17 cellular contexts compared by ENCODE assay signal in genomic region chr15:28992340-28992864, GRCh38.
DNase-seq lines count a peak whose midpoint lies in the region; ATAC-seq and TF ChIP-seq lines count a peak whose summit lies in the region.
"Had no signal": no experiment of that assay in that cellular context is flagged by ENCODE, and none has a peak within 500 bp of the region (broad histone marks: within the 10 kb centered on the region; RNA-seq: fewer than 3 reads in every experiment).

No MANE protein-coding gene starts in this region.

- H3K14ac ChIP-seq in trophoblast cell (ENCODE audit: low read length), result no peak overlapping the region

- TF ChIP-seq EP300 in gastroesophageal sphincter (IDR thresholded peaks at IDR 0.05), result no peak

- H3K9me3 Mint-ChIP-seq in activated naive CD4-positive, alpha-beta T cell treated with anti-CD3 and anti-CD28 coated beads, Interleukin-2, amount 50 U/mL, for 24 hours, result no peaks in the 10 kb centered on the region
- peaks cover 0 to under 1% (median 0%) of the 10 kb centered on the region in 3 donors for H3K9me3 Mint-ChIP-seq in T-cell

- H3K27ac ChIP-seq in gastroesophageal sphincter, result peak overlapping the region in 3 of 4 donors; percentile 62 to 83 (median 73)
- H3K27ac ChIP-seq in trophoblast cell (ENCODE audit: low read depth, low read length), result no peak overlapping the region
- H3K27ac ChIP-seq: gastrocnemius medialis, pancreas, uterus had no signal

- H3K4me3 Mint-ChIP-seq in activated naive CD4-positive, alpha-beta T cell treated with anti-CD3 and anti-CD28 coated beads, Interleukin-2, amount 50 U/mL, for 24 hours, result no peak overlapping the region
- no peak overlapping the region for H3K4me3 Mint-ChIP-seq in T-cell
- H3K4me3 Mint-ChIP-seq: activated naive CD8-positive, alpha-beta T cell had no signal

- H4K91ac ChIP-seq in trophoblast cell (ENCODE audit: low read depth, low read length), result peak overlapping the region; percentile 61

- POLR2A ChIA-PET in T-cell (lab: Charles Lee), result no interaction called here

- no peak overlapping the region for H3K4ac ChIP-seq in trophoblast cell (ENCODE audit: low read depth, low read length)

- H3K18ac ChIP-seq in trophoblast cell (ENCODE audit: low read length), result no peak overlapping the region

- H3K4me2 ChIP-seq in trophoblast cell (ENCODE audit: low read length), result no peak overlapping the region

- H3K4me1 Mint-ChIP-seq in activated naive CD4-positive, alpha-beta T cell treated with anti-CD3 and anti-CD28 coated beads, Interleukin-2, amount 50 U/mL, for 24 hours, result peaks cover 61% of the 10 kb centered on the region
- peaks cover 31 to 71% (median 62%) of the 10 kb centered on the region in 3 donors for H3K4me1 Mint-ChIP-seq in T-cell

- CTCF ChIA-PET in T-cell (lab: Charles Lee), result no interaction called here

- H3K79me1 ChIP-seq in trophoblast cell (ENCODE audit: low read length), result peaks cover 2% of the 10 kb centered on the region

- DNase-seq in activated naive CD4-positive, alpha-beta T cell treated with Interleukin-2 at 50 U/mL for 16 hours, result no peak
- no peak for DNase-seq in T-cell
- DNase-seq in trophoblast cell, result no peak
- DNase-seq in mesenteric fat pad (ENCODE audit: low spot score), result no peak
- DNase-seq in G401 (ENCODE audit: low spot score), result no peak
- DNase-seq: activated CD4-positive, alpha-beta T cell treated with anti-CD3 and anti-CD28 coated beads, Interleukin-2, amount 50 U/mL, for 4 hours; gastrocnemius medialis; NCI-H1105; NCI-H2081; NCI-H510A; pancreas; stimulated activated CD4-positive, alpha-beta T cell treated with anti-CD3 and anti-CD28 coated beads, Interleukin-2, amount 100 ng/mL, for 24 hours; uterus had no signal

- no peak overlapping the region for H2AK5ac ChIP-seq in trophoblast cell (ENCODE audit: low read length)

- no peaks in the 10 kb centered on the region for H3K36me3 ChIP-seq in gastroesophageal sphincter
- no peaks in the 10 kb centered on the region for H3K36me3 ChIP-seq in trophoblast cell (ENCODE audit: control insufficient read depth in 1 of 2, insufficient read depth in 2 of 2, low read length in 2 of 2)
- H3K36me3 ChIP-seq: gastrocnemius medialis, pancreas, uterus had no signal

- H3K4me3 ChIP-seq in gastroesophageal sphincter (no peak overlapping the region), trophoblast cell (ENCODE audit: low read depth, low read length) (no peak overlapping the region)
- H3K4me3 ChIP-seq: gastrocnemius medialis, pancreas, uterus had no signal

- H2AFZ ChIP-seq in trophoblast cell (ENCODE audit: insufficient read depth, low read length, poor library complexity), result no peak overlapping the region

- ATAC-seq in T-cell (replicated peaks in 1 of 4) (no peak), gastroesophageal sphincter (no peak), HG02885 (IDR thresholded peaks at IDR 0.05; ENCODE audit: poor library complexity, unreplicated experiment) (no peak)
- ATAC-seq: gastrocnemius medialis, pancreas had no signal

- no peak for TF ChIP-seq POLR2A in gastroesophageal sphincter (IDR thresholded peaks at IDR 0.05)

- H3K9me3 ChIP-seq in gastroesophageal sphincter (no peaks in the 10 kb centered on the region), trophoblast cell (ENCODE audit: insufficient read depth, low read depth, low read length) (no peaks in the 10 kb centered on the region)
- H3K9me3 ChIP-seq: gastrocnemius medialis, pancreas, uterus had no signal

- peaks cover 6% of the 10 kb centered on the region for H3K36me3 Mint-ChIP-seq in activated naive CD4-positive, alpha-beta T cell treated with anti-CD3 and anti-CD28 coated beads, Interleukin-2, amount 50 U/mL, for 24 hours
- H3K36me3 Mint-ChIP-seq in T-cell, result peaks cover 15% of the 10 kb centered on the region

- no peak overlapping the region for H3K9ac ChIP-seq in trophoblast cell (ENCODE audit: low read length)

- H3K27me3 ChIP-seq in gastroesophageal sphincter (no peaks in the 10 kb centered on the region), trophoblast cell (ENCODE audit: insufficient read depth, low read length) (no peaks in the 10 kb centered on the region)
- H3K27me3 ChIP-seq: gastrocnemius medialis, pancreas, uterus had no signal

- no peaks in the 10 kb centered on the region for H3K27me3 Mint-ChIP-seq in activated naive CD4-positive, alpha-beta T cell treated with anti-CD3 and anti-CD28 coated beads, Interleukin-2, amount 50 U/mL, for 24 hours
- no peaks in the 10 kb centered on the region for H3K27me3 Mint-ChIP-seq in T-cell
- H3K27me3 Mint-ChIP-seq: activated naive CD8-positive, alpha-beta T cell had no signal

- no peak overlapping the region for H2BK120ac ChIP-seq in trophoblast cell (ENCODE audit: insufficient read depth, low read length, poor library complexity)

- H4K8ac ChIP-seq in trophoblast cell (ENCODE audit: low read depth, low read length), result no peak overlapping the region

- no peak overlapping the region for H2BK5ac ChIP-seq in trophoblast cell (ENCODE audit: low read depth, low read length, poor library complexity)

- in situ Hi-C loops in G401 (cut with HindIII; ENCODE audit: low sequenced_read_pairs), result no loop called here

- H4K12ac ChIP-seq in trophoblast cell (ENCODE audit: low read depth, low read length), result no peak overlapping the region

- no peaks in the 10 kb centered on the region for H3K79me2 ChIP-seq in trophoblast cell (ENCODE audit: control insufficient read depth, insufficient read depth, low read length, poor library complexity)

- H3K4me1 ChIP-seq in gastroesophageal sphincter (peaks cover 0 to 24% (median 0%) of the 10 kb centered on the region in 3 donors), trophoblast cell (ENCODE audit: control insufficient read depth in 1 of 2, insufficient read depth in 2 of 2, low read length in 2 of 2) (peaks cover 0 to 12% of the 10 kb centered on the region in 2 experiments)
- H3K4me1 ChIP-seq: gastrocnemius medialis, pancreas, uterus had no signal

- no peak overlapping the region for H3K23ac ChIP-seq in trophoblast cell (ENCODE audit: low read length)

- 71 to 79% methylated on average over 2 to 4 of the region's 5 CpGs for WGBS in gastroesophageal sphincter (ENCODE audit: low coverage in 1 of 2), 2 donors
- no CpG with 5 or more reads among the region's 5 CpGs for WGBS in trophoblast cell (ENCODE audit: extremely low coverage, insufficient coverage, insufficient read length)

- H2BK12ac ChIP-seq in trophoblast cell (ENCODE audit: low read length), result no peak overlapping the region

- TF ChIP-seq CTCF in gastroesophageal sphincter (IDR thresholded peaks at IDR 0.05), result no peak

- peak overlapping the region; percentile 69 for H3K27ac Mint-ChIP-seq in activated naive CD4-positive, alpha-beta T cell treated with anti-CD3 and anti-CD28 coated beads, Interleukin-2, amount 50 U/mL, for 24 hours
- H3K27ac Mint-ChIP-seq in T-cell, result peak overlapping the region; percentile 9 to 93
- H3K27ac Mint-ChIP-seq: activated naive CD8-positive, alpha-beta T cell had no signal
